19 cellular contexts compared by ENCODE assay signal in genomic region chr10:94199565-94199964, GRCh38.
"Had no signal": no experiment of that assay in that cellular context is flagged by ENCODE, and none has a peak within 500 bp of the region (broad histone marks: within the 10 kb centered on the region; RNA-seq: fewer than 3 reads in every experiment).

No MANE protein-coding gene starts in this region.

- ATAC-seq: foreskin keratinocyte, natural killer cell, pancreas, sciatic nerve had no signal

- H3K4me3 Mint-ChIP-seq: activated naive CD8-positive, alpha-beta T cell; natural killer cell; T-helper 1 cell treated with Interleukin-12 subunit alpha and Interleukin-12 subunit beta and Interleukin-4 antibody, amounts not matched to agents 30 μg/mL and 1 μg/mL, for 36 hours had no signal

- DNase-seq: activated CD4-positive, alpha-beta T cell treated with anti-CD3 and anti-CD28 coated beads for 1 hour; activated gamma-delta T cell treated with Interleukin-2 at 50 U/mL for 16 hours; brain microvascular endothelial cell; effector CD4-positive, alpha-beta T cell; foreskin keratinocyte; hippocampal formation; natural killer cell; pancreas; spleen; stimulated activated naive CD4-positive, alpha-beta T cell; WERI-Rb-1 had no signal

- H3K36me3 Mint-ChIP-seq: activated naive CD8-positive, alpha-beta T cell; natural killer cell had no signal

- H3K4me3 ChIP-seq: esophagus muscularis mucosa, lung, pancreas, spleen, tibial nerve, vagina had no signal

- H3K36me3 ChIP-seq: brain microvascular endothelial cell, esophagus muscularis mucosa, pancreas, spleen, tibial nerve, vagina, WERI-Rb-1 had no signal

- H3K4me1 ChIP-seq: foreskin keratinocyte, pancreas, spleen had no signal

- H3K4me1 Mint-ChIP-seq: natural killer cell had no signal

- H3K27ac Mint-ChIP-seq: activated naive CD8-positive, alpha-beta T cell; natural killer cell; T-helper 1 cell treated with Interleukin-12 subunit alpha and Interleukin-12 subunit beta and Interleukin-4 antibody, amounts not matched to agents 30 μg/mL and 1 μg/mL, for 36 hours had no signal

- H3K27ac ChIP-seq: brain microvascular endothelial cell, esophagus muscularis mucosa, foreskin keratinocyte, pancreas, spleen, tibial nerve, vagina, WERI-Rb-1 had no signal

- H3K9me3 ChIP-seq: esophagus muscularis mucosa, pancreas, spleen, tibial nerve, vagina had no signal

- FAIRE-seq: islet of Langerhans, pancreas had no signal

- H3K27me3 ChIP-seq: brain microvascular endothelial cell, esophagus muscularis mucosa, pancreas, tibial nerve, vagina had no signal

- H3K9me3 Mint-ChIP-seq: natural killer cell; T-helper 1 cell treated with Interleukin-12 subunit alpha and Interleukin-12 subunit beta and Interleukin-4 antibody, amounts not matched to agents 30 μg/mL and 1 μg/mL, for 36 hours had no signal
